In genomic region chr20:46631874-46632446, GRCh38 we compare ENCODE assay signal across 1 cellular context.
A peak's percentile ranks its signal among the peaks of the same experiment; 100 is the strongest.
TF ChIP-seq lines count a peak whose summit lies in the region.

No MANE protein-coding gene starts in this region.

TF ChIP-seq in HepG2, 621 proteins besides CTCF, POLR2A, EP300 and RAD21 (continues in another document):
- no peak for TF ChIP-seq ZNF446 (CRISPR knock-in tag; IDR thresholded peaks at IDR 0.05)
- no peak for TF ChIP-seq ZNF780A (CRISPR knock-in tag; IDR thresholded peaks at IDR 0.05)
- no peak for TF ChIP-seq RAD51 (IDR thresholded peaks at IDR 0.05; ENCODE audit: borderline replicate concordance)
- TF ChIP-seq ZNF652 (CRISPR knock-in tag; IDR thresholded peaks at IDR 0.05; ENCODE audit: borderline replicate concordance, low read depth) = no peak
- no peak for TF ChIP-seq RXRB (CRISPR knock-in tag; IDR thresholded peaks at IDR 0.05; ENCODE audit: borderline replicate concordance)
- TF ChIP-seq HNF4A (CRISPR knock-in tag; IDR thresholded peaks at IDR 0.05) = peak; percentile 72
- no peak for TF ChIP-seq U2AF1 (optimal IDR thresholded peaks at IDR 0.05; ENCODE audit: low read depth, low read length)
- TF ChIP-seq HDAC1 (CRISPR knock-in tag; IDR thresholded peaks at IDR 0.05) = 0 out of 2 replicates have a peak, but pooled peaks have one; percentile 15
- no peak for TF ChIP-seq ZNF260 (CRISPR knock-in tag; IDR thresholded peaks at IDR 0.05; ENCODE audit: borderline replicate concordance, low read depth)
- no peak for TF ChIP-seq ZNF713 (CRISPR knock-in tag; IDR thresholded peaks at IDR 0.05)
- TF ChIP-seq ZNF549 (CRISPR knock-in tag; IDR thresholded peaks at IDR 0.05) = no peak
- no peak for TF ChIP-seq SIX1 (CRISPR knock-in tag; IDR thresholded peaks at IDR 0.05; ENCODE audit: borderline replicate concordance)
- no peak for TF ChIP-seq SNAPC2 (CRISPR knock-in tag; IDR thresholded peaks at IDR 0.05)
- TF ChIP-seq ZSCAN20 (CRISPR knock-in tag; IDR thresholded peaks at IDR 0.05; ENCODE audit: borderline replicate concordance) = no peak
- 0 out of 2 replicates have a peak, but pooled peaks have one; percentile 75 for TF ChIP-seq ZNF772 (CRISPR knock-in tag; IDR thresholded peaks at IDR 0.05)
- no peak for TF ChIP-seq ZNF550 (CRISPR knock-in tag; IDR thresholded peaks at IDR 0.05; ENCODE audit: borderline replicate concordance)
- no peak for TF ChIP-seq ZFP36L2 (CRISPR knock-in tag; IDR thresholded peaks at IDR 0.05)
- TF ChIP-seq HMGXB4 (CRISPR knock-in tag; IDR thresholded peaks at IDR 0.05; ENCODE audit: borderline replicate concordance in 1 of 2, low read depth in 1 of 2) = 0 out of 4 replicates have a peak, but pooled peaks of 1 of the 2 experiments have one; percentile 28
- no peak for TF ChIP-seq TBX3 (IDR thresholded peaks at IDR 0.05; ENCODE audit: borderline replicate concordance)
- no peak for TF ChIP-seq SALL2 (CRISPR knock-in tag; IDR thresholded peaks at IDR 0.05)
- TF ChIP-seq ZNF280B (CRISPR knock-in tag; IDR thresholded peaks at IDR 0.05; ENCODE audit: borderline replicate concordance) = peak; percentile 67; the same call in 1 of the 2 replicates
- 0 out of 2 replicates have a peak, but pooled peaks have one; percentile 61 for TF ChIP-seq ZNF343 (CRISPR knock-in tag; IDR thresholded peaks at IDR 0.05)
- no peak for TF ChIP-seq ZBTB44 (CRISPR knock-in tag; IDR thresholded peaks at IDR 0.05)
- TF ChIP-seq RXRA (CRISPR knock-in tag; IDR thresholded peaks at IDR 0.05) = peak; percentile 18; the same call in 1 of the 2 replicates
- no peak for TF ChIP-seq IKZF1 (IDR thresholded peaks at IDR 0.05)
- 0 out of 2 replicates have a peak, but pooled peaks have one; percentile 39 for TF ChIP-seq FOXC1 (CRISPR knock-in tag; IDR thresholded peaks at IDR 0.05; ENCODE audit: borderline replicate concordance)
- no peak for TF ChIP-seq ZNF382 (CRISPR knock-in tag; IDR thresholded peaks at IDR 0.05; ENCODE audit: borderline replicate concordance)
- no peak for TF ChIP-seq ZNF761 (CRISPR knock-in tag; conservative IDR thresholded peaks at IDR 0.05)
- TF ChIP-seq, protein P1, sequence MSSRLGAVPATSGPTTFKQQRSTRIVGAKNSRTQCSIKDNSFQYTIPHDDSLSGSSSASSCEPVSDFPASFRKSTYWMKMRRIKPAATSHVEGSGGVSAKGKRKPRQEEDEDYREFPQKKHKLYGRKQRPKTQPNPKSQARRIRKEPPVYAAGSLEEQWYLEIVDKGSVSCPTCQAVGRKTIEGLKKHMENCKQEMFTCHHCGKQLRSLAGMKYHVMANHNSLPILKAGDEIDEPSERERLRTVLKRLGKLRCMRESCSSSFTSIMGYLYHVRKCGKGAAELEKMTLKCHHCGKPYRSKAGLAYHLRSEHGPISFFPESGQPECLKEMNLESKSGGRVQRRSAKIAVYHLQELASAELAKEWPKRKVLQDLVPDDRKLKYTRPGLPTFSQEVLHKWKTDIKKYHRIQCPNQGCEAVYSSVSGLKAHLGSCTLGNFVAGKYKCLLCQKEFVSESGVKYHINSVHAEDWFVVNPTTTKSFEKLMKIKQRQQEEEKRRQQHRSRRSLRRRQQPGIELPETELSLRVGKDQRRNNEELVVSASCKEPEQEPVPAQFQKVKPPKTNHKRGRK (CRISPR knock-in tag; IDR thresholded peaks at IDR 0.05) = no peak
- no peak for TF ChIP-seq PLRG1 (conservative IDR thresholded peaks at IDR 0.05)
- TF ChIP-seq ATM (IDR thresholded peaks at IDR 0.05; ENCODE audit: borderline replicate concordance) = no peak
- TF ChIP-seq ZNF749 (CRISPR knock-in tag; IDR thresholded peaks at IDR 0.05; ENCODE audit: borderline replicate concordance) = no peak
- TF ChIP-seq, protein P2, sequence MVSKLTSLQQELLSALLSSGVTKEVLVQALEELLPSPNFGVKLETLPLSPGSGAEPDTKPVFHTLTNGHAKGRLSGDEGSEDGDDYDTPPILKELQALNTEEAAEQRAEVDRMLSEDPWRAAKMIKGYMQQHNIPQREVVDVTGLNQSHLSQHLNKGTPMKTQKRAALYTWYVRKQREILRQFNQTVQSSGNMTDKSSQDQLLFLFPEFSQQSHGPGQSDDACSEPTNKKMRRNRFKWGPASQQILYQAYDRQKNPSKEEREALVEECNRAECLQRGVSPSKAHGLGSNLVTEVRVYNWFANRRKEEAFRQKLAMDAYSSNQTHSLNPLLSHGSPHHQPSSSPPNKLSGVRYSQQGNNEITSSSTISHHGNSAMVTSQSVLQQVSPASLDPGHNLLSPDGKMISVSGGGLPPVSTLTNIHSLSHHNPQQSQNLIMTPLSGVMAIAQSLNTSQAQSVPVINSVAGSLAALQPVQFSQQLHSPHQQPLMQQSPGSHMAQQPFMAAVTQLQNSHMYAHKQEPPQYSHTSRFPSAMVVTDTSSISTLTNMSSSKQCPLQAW (CRISPR knock-in tag; IDR thresholded peaks at IDR 0.05) = peak; percentile 35; the same call in 1 of the 2 replicates
- TF ChIP-seq HNF1A (IDR thresholded peaks at IDR 0.05; ENCODE audit: low read depth) = no peak
- 0 out of 2 replicates have a peak, but pooled peaks have one; percentile 10 for TF ChIP-seq HNF1A (CRISPR knock-in tag; IDR thresholded peaks at IDR 0.05; ENCODE audit: borderline replicate concordance)
- 0 out of 2 replicates have a peak, but pooled peaks have one; percentile 11 for TF ChIP-seq NFYB (CRISPR knock-in tag; IDR thresholded peaks at IDR 0.05)
- TF ChIP-seq ELF1 (CRISPR knock-in tag; IDR thresholded peaks at IDR 0.05) = 0 out of 2 replicates have a peak, but pooled peaks have one; percentile 5
- TF ChIP-seq MED1 (CRISPR knock-in tag; IDR thresholded peaks at IDR 0.05) = no peak
- TF ChIP-seq ZBTB38 (CRISPR knock-in tag; IDR thresholded peaks at IDR 0.05) = peak; percentile 34; the same call in 1 of the 2 replicates
- peak; percentile 69 for TF ChIP-seq AGO2 (optimal IDR thresholded peaks at IDR 0.05; ENCODE audit: low read depth, low read length)
- no peak for TF ChIP-seq PHB2 (IDR thresholded peaks at IDR 0.05; ENCODE audit: partially characterized antibody)
- no peak for TF ChIP-seq SUZ12 (IDR thresholded peaks at IDR 0.05; ENCODE audit: low read depth, low read length)
- TF ChIP-seq ZNF501 (CRISPR knock-in tag; IDR thresholded peaks at IDR 0.05) = peak; percentile 14; the same call in 1 of the 2 replicates
- TF ChIP-seq MTERF4 (CRISPR knock-in tag; IDR thresholded peaks at IDR 0.05) = no peak
- TF ChIP-seq MED8 (CRISPR knock-in tag; IDR thresholded peaks at IDR 0.05; ENCODE audit: insufficient replicate concordance) = no peak
- TF ChIP-seq ZNF572 (CRISPR knock-in tag; IDR thresholded peaks at IDR 0.05) = peak; percentile 20; the same call in 1 of the 2 replicates
- TF ChIP-seq HMG20A (CRISPR knock-in tag; IDR thresholded peaks at IDR 0.05; ENCODE audit: borderline replicate concordance) = no peak
- TF ChIP-seq CBX2 (IDR thresholded peaks at IDR 0.05; ENCODE audit: low read depth, low read length) = no peak
- no peak for TF ChIP-seq CBX2 (CRISPR knock-in tag; IDR thresholded peaks at IDR 0.05; ENCODE audit: low read depth)
- peak; percentile 91 for TF ChIP-seq HNRNPL (IDR thresholded peaks at IDR 0.05; ENCODE audit: low read depth, low read length)
- TF ChIP-seq NCOA5 (CRISPR knock-in tag; IDR thresholded peaks at IDR 0.05) = no peak
- no peak for TF ChIP-seq PCBP1 (IDR thresholded peaks at IDR 0.05; ENCODE audit: borderline replicate concordance, low read depth, low read length)
- TF ChIP-seq TBX2 (CRISPR knock-in tag; IDR thresholded peaks at IDR 0.05; ENCODE audit: borderline replicate concordance) = no peak
- TF ChIP-seq ZNF660 (CRISPR knock-in tag; IDR thresholded peaks at IDR 0.05; ENCODE audit: borderline replicate concordance, low read depth) = no peak
- no peak for TF ChIP-seq CEBPG (CRISPR knock-in tag; IDR thresholded peaks at IDR 0.05)
- no peak for TF ChIP-seq TRIM24 (CRISPR knock-in tag; IDR thresholded peaks at IDR 0.05)
- TF ChIP-seq, protein P3, sequence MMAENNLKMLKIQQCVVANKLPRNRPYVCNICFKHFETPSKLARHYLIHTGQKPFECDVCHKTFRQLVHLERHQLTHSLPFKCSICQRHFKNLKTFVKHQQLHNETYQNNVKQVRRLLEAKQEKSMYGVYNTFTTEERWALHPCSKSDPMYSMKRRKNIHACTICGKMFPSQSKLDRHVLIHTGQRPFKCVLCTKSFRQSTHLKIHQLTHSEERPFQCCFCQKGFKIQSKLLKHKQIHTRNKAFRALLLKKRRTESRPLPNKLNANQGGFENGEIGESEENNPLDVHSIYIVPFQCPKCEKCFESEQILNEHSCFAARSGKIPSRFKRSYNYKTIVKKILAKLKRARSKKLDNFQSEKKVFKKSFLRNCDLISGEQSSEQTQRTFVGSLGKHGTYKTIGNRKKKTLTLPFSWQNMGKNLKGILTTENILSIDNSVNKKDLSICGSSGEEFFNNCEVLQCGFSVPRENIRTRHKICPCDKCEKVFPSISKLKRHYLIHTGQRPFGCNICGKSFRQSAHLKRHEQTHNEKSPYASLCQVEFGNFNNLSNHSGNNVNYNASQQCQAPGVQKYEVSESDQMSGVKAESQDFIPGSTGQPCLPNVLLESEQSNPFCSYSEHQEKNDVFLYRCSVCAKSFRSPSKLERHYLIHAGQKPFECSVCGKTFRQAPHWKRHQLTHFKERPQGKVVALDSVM (CRISPR knock-in tag; IDR thresholded peaks at IDR 0.05) = no peak
- TF ChIP-seq ZNF562 (CRISPR knock-in tag; IDR thresholded peaks at IDR 0.05; ENCODE audit: borderline replicate concordance) = no peak
- no peak for TF ChIP-seq FOXJ3 (CRISPR knock-in tag; IDR thresholded peaks at IDR 0.05; ENCODE audit: borderline replicate concordance)
